ENCODE assay signal across 12 cellular contexts in genomic region chr12:27009926-27010325, GRCh38. TPM values are rescaled to one million over a fixed set of nuclear protein-coding genes. Genes with fewer than 3 reads are reported as not detected.
DNase-seq lines count a peak whose midpoint lies in the region; FAIRE-seq and TF ChIP-seq lines count a peak whose summit lies in the region.
"Had no signal": no experiment of that assay in that cellular context is flagged by ENCODE, and none has a peak within 500 bp of the region (broad histone marks: within the 10 kb centered on the region; RNA-seq: fewer than 3 reads in every experiment).

No MANE protein-coding gene starts in this region.

- no TSS peak for BruUV-seq in OCI-LY7 (replicated peaks; lab: Mats Ljungman, UMichigan)

- intact Hi-C loops in OCI-LY7 (cut with micrococcal nuclease; ENCODE audit: unreplicated experiment) (loop anchor here (5.0 to 10.0 kb wide), 4 partner anchors 275 to 913 kb away; no protein-coding TSS in a partner anchor), posterior cingulate gyrus (cut with DNase I) (no loop called here)

- CTCF ChIA-PET in OCI-LY7 (lab: Charles Lee; ENCODE audit: unreplicated experiment) = interaction anchor here (0.6 kb wide), 1 partner anchor 90 kb away, joined by 3 read pairs; no protein-coding TSS in a partner anchor

- no peaks in the 10 kb centered on the region for H3K9me3 ChIP-seq in GM23248 (ENCODE audit: low read depth)
- no peaks in the 10 kb centered on the region for H3K9me3 ChIP-seq in OCI-LY7 (ENCODE audit: low read length)

- no peak overlapping the region for H3K4me3 ChIP-seq in GM23248
- no peak overlapping the region for H3K4me3 ChIP-seq in OCI-LY7 (ENCODE audit: low read depth, low read length, poor library complexity, severe bottlenecking)
- no peak overlapping the region for H3K4me3 ChIP-seq in epithelial cell of proximal tubule (ENCODE audit: low read depth, low read length)

- TF ChIP-seq CTCF in D721Med (IDR thresholded peaks at IDR 0.05; ENCODE audit: insufficient read depth, missing control alignments) (no peak), OCI-LY7 (conservative IDR thresholded peaks at IDR 0.05; ENCODE audit: low read length) (peak; percentile 66), epithelial cell of proximal tubule (conservative IDR thresholded peaks at IDR 0.05; ENCODE audit: low read depth, low read length) (peak; percentile 12)

- H3K27ac ChIP-seq in GM23248 (no peak overlapping the region), OCI-LY7 (ENCODE audit: low read depth, low read length, poor library complexity, severe bottlenecking) (no peak overlapping the region)

- H3K9me2 ChIP-seq in GM23248 (ENCODE audit: insufficient read depth) (no peaks in the 10 kb centered on the region), OCI-LY7 (ENCODE audit: insufficient read depth, low read length) (no peaks in the 10 kb centered on the region)

- H4K20me1 ChIP-seq in GM23248 (ENCODE audit: insufficient read depth) = no peaks in the 10 kb centered on the region
- no peaks in the 10 kb centered on the region for H4K20me1 ChIP-seq in OCI-LY7 (ENCODE audit: insufficient read depth, low read length)

- no peak overlapping the region for H3K9ac ChIP-seq in GM23248

- WGBS in GM23248 (ENCODE audit: low coverage in 1 of 2, low lambda C conversion rate in 2 of 2, missing lambda C conversion rate in 2 of 2), 2 experiments = 0 to 9% methylated on average over 1 of the region's 1 CpG

- H3K79me2 ChIP-seq in GM23248 (ENCODE audit: insufficient read depth) (peaks cover 76% of the 10 kb centered on the region), OCI-LY7 (ENCODE audit: insufficient read depth, low read depth, low read length) (peaks cover 66% of the 10 kb centered on the region; the same call in 1 of the 2 replicates)

- H3K36me3 ChIP-seq in GM23248 (ENCODE audit: low read depth) = no peaks in the 10 kb centered on the region
- H3K36me3 ChIP-seq in OCI-LY7 (ENCODE audit: insufficient read depth, low read length) = no peaks in the 10 kb centered on the region

- FAIRE-seq in D721Med (lab: Jason Lieb, UNC) = peak; percentile 21
- FAIRE-seq: islet of Langerhans had no signal

- in situ Hi-C loops in GM23248 (cut with MboI) = loop anchor here (10.0 kb wide), 1 partner anchor 295 kb away; no protein-coding TSS in a partner anchor

- DNase-seq in D721Med (ENCODE audit: insufficient read length, low spot score) (no peak), GM23248 (no peak), OCI-LY7 (ENCODE audit: low spot score) (peak; percentile 58), epithelial cell of proximal tubule (ENCODE audit: low read depth) (no peak), ureter (ENCODE audit: low spot score) (no peak), posterior cingulate gyrus (no peak), HuH-7 (ENCODE audit: low spot score) (no peak)
- DNase-seq in activated CD4-positive, alpha-beta T cell treated with anti-CD3 and anti-CD28 coated beads, Interleukin-2, amount 50 U/mL, for 4 hours = no peak
- DNase-seq: naive thymus-derived CD4-positive, alpha-beta T cell; NCI-H2107; T-helper 9 cell had no signal

- H3F3A ChIP-seq in GM23248 (ENCODE audit: insufficient read depth) = peaks cover 13% of the 10 kb centered on the region

- H2AFZ ChIP-seq in GM23248 (peak overlapping the region; percentile 20; the same call in 1 of the 2 replicates), OCI-LY7 (ENCODE audit: low read length) (no peak overlapping the region)

- POLR2A ChIA-PET in OCI-LY7 (lab: Charles Lee) = interaction anchor here (1.0 to 3.0 kb wide), 4 partner anchors 8 to 296 kb away, joined by 3 to 18 read pairs (median 3); partner anchors contain the start of gene MED21

- H3K4me2 ChIP-seq in GM23248 (ENCODE audit: unreplicated experiment) = no peak overlapping the region
- H3K4me2 ChIP-seq in OCI-LY7 (ENCODE audit: low read length) = peak overlapping the region; percentile 21

- H3K27me3 ChIP-seq in GM23248 (replicated peaks; ENCODE audit: insufficient read depth) = no peaks in the 10 kb centered on the region

- H3K4me1 ChIP-seq in GM23248 (ENCODE audit: insufficient read depth) (peaks cover 16% of the 10 kb centered on the region), OCI-LY7 (ENCODE audit: insufficient read depth, low read length, poor library complexity, severe bottlenecking) (peaks cover 82% of the 10 kb centered on the region)

RNA-seq across cellular contexts. Expression of gene TM7SF3, which starts 4.3 kb away (rescaled TPM):
- total RNA-seq in GM23248 (2014; rRNA removed; shearing (Covaris generic)) = 51.8 and 103 TPM in 2 replicates
- 55.8 and 58.4 TPM in 2 replicates for polyA plus RNA-seq in GM23248 (2016; fragmentation: Nextera tagmentation; extraction: Ambion mirVana)
- 38.2 and 48.3 TPM in 2 replicates for total RNA-seq in OCI-LY7 (2014; rRNA removed; shearing (Covaris generic))
- total RNA-seq in OCI-LY7 (2022) (47.1 and 50.2 TPM in 2 replicates), epithelial cell of proximal tubule (48.1 and 56.9 TPM in 2 replicates), ureter (92.9 TPM)

RNA-seq across cellular contexts. Expression of gene MED21, which starts 12.4 kb away (rescaled TPM):
- total RNA-seq in GM23248 (2014; rRNA removed; shearing (Covaris generic)) = 47.7 and 55.0 TPM in 2 replicates
- 46.3 and 49.6 TPM in 2 replicates for polyA plus RNA-seq in GM23248 (2016; fragmentation: Nextera tagmentation; extraction: Ambion mirVana)
- total RNA-seq in OCI-LY7 (2014; rRNA removed; shearing (Covaris generic)) = 34.1 and 39.5 TPM in 2 replicates
- total RNA-seq in OCI-LY7 (2022) = 40.3 and 42.9 TPM in 2 replicates
- total RNA-seq in epithelial cell of proximal tubule = 23.9 and 47.5 TPM in 2 replicates
- 60.7 TPM for total RNA-seq in ureter
